In genomic region chr6:22081709-22082108, GRCh38 we compare ENCODE assay signal across 17 cellular contexts.
DNase-seq lines count a peak whose midpoint lies in the region; ATAC-seq and TF ChIP-seq lines count a peak whose summit lies in the region.
"Had no signal": no experiment of that assay in that cellular context is flagged by ENCODE, and none has a peak within 500 bp of the region (broad histone marks: within the 10 kb centered on the region; RNA-seq: fewer than 3 reads in every experiment).

No MANE protein-coding gene starts in this region.

- DNase-seq in mesothelial cell of epicardium (ENCODE audit: low spot score in 2 of 2, unreplicated experiment in 2 of 2) = no peak
- DNase-seq in COLO829 (ENCODE audit: low spot score) = no peak
- DNase-seq in WTC11 (ENCODE audit: low spot score) = no peak
- DNase-seq in stimulated activated naive CD8-positive, alpha-beta T cell treated with anti-CD3 and anti-CD28 coated beads, Interleukin-15, amount 100 ng/mL, for 72 hours = no peak
- no peak for DNase-seq in DMS53 treated with DMSO at 0.1 percent for 48 hours (lab: John Stamatoyannopoulos, UW; ENCODE audit: unreplicated experiment)
- DNase-seq: ACHN; activated CD4-positive, alpha-beta T cell treated with anti-CD3 and anti-CD28 coated beads, Interleukin-2, amount 50 U/mL, for 48 hours; CD8-positive, alpha-beta T cell; foreskin keratinocyte; mesendoderm; NK-92 treated with Interleukin-12 subunit alpha and Interleukin-12 subunit beta, amount 100 ng/mL, for 24 hours; retina had no signal

- H3K4me1 Mint-ChIP-seq in mesothelial cell of epicardium (peaks cover 43% of the 10 kb centered on the region), WTC11 (peaks cover 24% of the 10 kb centered on the region)
- H3K4me1 Mint-ChIP-seq in stimulated activated naive CD8-positive, alpha-beta T cell treated with anti-CD3 and anti-CD28 coated beads, Interleukin-15, amount 100 ng/mL, for 72 hours = no peaks in the 10 kb centered on the region
- H3K4me1 Mint-ChIP-seq: activated naive CD4-positive, alpha-beta T cell treated with anti-CD3 and anti-CD28 coated beads, Interleukin-2, amount 50 U/mL, for 24 hours had no signal

- peak overlapping the region; percentile 89 for H3K27ac Mint-ChIP-seq in mesothelial cell of epicardium
- H3K27ac Mint-ChIP-seq in WTC11 = no peak overlapping the region
- no peak overlapping the region for H3K27ac Mint-ChIP-seq in stimulated activated naive CD8-positive, alpha-beta T cell treated with anti-CD3 and anti-CD28 coated beads, Interleukin-15, amount 100 ng/mL, for 72 hours
- H3K27ac Mint-ChIP-seq: activated naive CD4-positive, alpha-beta T cell treated with anti-CD3 and anti-CD28 coated beads, Interleukin-2, amount 50 U/mL, for 24 hours; CD8-positive, alpha-beta T cell had no signal

- H3K4me3 Mint-ChIP-seq in mesothelial cell of epicardium (no peak overlapping the region), WTC11 (no peak overlapping the region)
- no peak overlapping the region for H3K4me3 Mint-ChIP-seq in stimulated activated naive CD8-positive, alpha-beta T cell treated with anti-CD3 and anti-CD28 coated beads, Interleukin-15, amount 100 ng/mL, for 72 hours
- H3K4me3 Mint-ChIP-seq: activated naive CD4-positive, alpha-beta T cell treated with anti-CD3 and anti-CD28 coated beads, Interleukin-2, amount 50 U/mL, for 24 hours; CD8-positive, alpha-beta T cell; neural crest cell had no signal

- H3K27me3 Mint-ChIP-seq in mesothelial cell of epicardium (ENCODE audit: low read depth) (no peaks in the 10 kb centered on the region), WTC11 (ENCODE audit: low read depth) (no peaks in the 10 kb centered on the region)
- H3K27me3 Mint-ChIP-seq in stimulated activated naive CD8-positive, alpha-beta T cell treated with anti-CD3 and anti-CD28 coated beads, Interleukin-15, amount 100 ng/mL, for 72 hours = peaks cover 6% of the 10 kb centered on the region
- H3K27me3 Mint-ChIP-seq: activated naive CD4-positive, alpha-beta T cell treated with anti-CD3 and anti-CD28 coated beads, Interleukin-2, amount 50 U/mL, for 24 hours had no signal

- peaks cover 30% of the 10 kb centered on the region for H3K36me3 Mint-ChIP-seq in mesothelial cell of epicardium
- H3K36me3 Mint-ChIP-seq in WTC11 = peaks cover 30% of the 10 kb centered on the region
- H3K36me3 Mint-ChIP-seq: activated naive CD4-positive, alpha-beta T cell treated with anti-CD3 and anti-CD28 coated beads, Interleukin-2, amount 50 U/mL, for 24 hours; CD8-positive, alpha-beta T cell had no signal

- POLR2A ChIA-PET in WTC11 (lab: Charles Lee) = interaction anchor here (0.6 kb wide), 1 partner anchor 34 kb away, joined by 4 read pairs; no protein-coding TSS in a partner anchor

- peak; percentile 83 for ATAC-seq in GM18502 (IDR thresholded peaks at IDR 0.05; ENCODE audit: poor library complexity, unreplicated experiment)
- ATAC-seq in GM21447 (IDR thresholded peaks at IDR 0.05; ENCODE audit: unreplicated experiment) = peak; percentile 67
- peak; percentile 78 for ATAC-seq in HG03060 (IDR thresholded peaks at IDR 0.05; ENCODE audit: low read depth, unreplicated experiment)
- ATAC-seq in WTC11 = no peak
- ATAC-seq in stimulated activated naive CD8-positive, alpha-beta T cell treated with anti-CD3 and anti-CD28 coated beads, Interleukin-15, amount 100 ng/mL, for 72 hours = no peak
- ATAC-seq: CD8-positive, alpha-beta T cell; foreskin keratinocyte had no signal

- H3K9me3 Mint-ChIP-seq in mesothelial cell of epicardium (peaks cover 14% of the 10 kb centered on the region), WTC11 (peaks cover 21% of the 10 kb centered on the region)
- peaks cover 5 to 7% of the 10 kb centered on the region in 2 donors for H3K9me3 Mint-ChIP-seq in stimulated activated naive CD8-positive, alpha-beta T cell treated with anti-CD3 and anti-CD28 coated beads, Interleukin-15, amount 100 ng/mL, for 72 hours
- H3K9me3 Mint-ChIP-seq: activated naive CD4-positive, alpha-beta T cell treated with anti-CD3 and anti-CD28 coated beads, Interleukin-2, amount 50 U/mL, for 24 hours had no signal

- TF ChIP-seq CTCF in mesothelial cell of epicardium (IDR thresholded peaks at IDR 0.05; ENCODE audit: unreplicated experiment) (no peak), WTC11 (IDR thresholded peaks at IDR 0.05) (no peak)

- CTCF ChIA-PET in WTC11 (lab: Charles Lee) = no interaction called here

TF ChIP-seq in WTC11, 78 proteins besides CTCF, POLR2A, EP300 and RAD21 (continues in another document):
- TF ChIP-seq RORB (CRISPR knock-in tag; IDR thresholded peaks at IDR 0.05) = no peak
- no peak for TF ChIP-seq NFYB (CRISPR knock-in tag; conservative IDR thresholded peaks at IDR 0.05; ENCODE audit: low read depth)
- no peak for TF ChIP-seq ATF1 (CRISPR knock-in tag; IDR thresholded peaks at IDR 0.05)
- no peak for TF ChIP-seq ZNF121 (CRISPR knock-in tag; IDR thresholded peaks at IDR 0.05)
- TF ChIP-seq SMAD4 (CRISPR knock-in tag; IDR thresholded peaks at IDR 0.05) = no peak
- TF ChIP-seq E2F1 (CRISPR knock-in tag; IDR thresholded peaks at IDR 0.05) = no peak
- no peak for TF ChIP-seq TEAD1 (CRISPR knock-in tag; IDR thresholded peaks at IDR 0.05)
- no peak for TF ChIP-seq ZMAT4 (CRISPR knock-in tag; IDR thresholded peaks at IDR 0.05)
- TF ChIP-seq ZNF671 (CRISPR knock-in tag; IDR thresholded peaks at IDR 0.05) = no peak
- TF ChIP-seq ZNF532 (CRISPR knock-in tag; IDR thresholded peaks at IDR 0.05; ENCODE audit: borderline replicate concordance) = no peak
- TF ChIP-seq CBFB (CRISPR knock-in tag; IDR thresholded peaks at IDR 0.05; ENCODE audit: low read depth) = no peak
- no peak for TF ChIP-seq TEAD4 (CRISPR knock-in tag; IDR thresholded peaks at IDR 0.05)
- TF ChIP-seq ZNF416 (CRISPR knock-in tag; IDR thresholded peaks at IDR 0.05) = no peak

Comparison
In these comparisons a context has a peak if more than half of its experiments do, and no peak if none do; other contexts are left out.
1. ATAC-seq: peak in GM18502 (single experiment), GM21447 (single experiment) and HG03060 (single experiment); none in WTC11 (single experiment) and stimulated activated naive CD8-positive, alpha-beta T cell treated with anti-CD3 and anti-CD28 coated beads, Interleukin-15, amount 100 ng/mL, for 72 hours (single experiment).